Comparison of ENCODE assay signal across 8 cellular contexts in the genomic region with DNA sequence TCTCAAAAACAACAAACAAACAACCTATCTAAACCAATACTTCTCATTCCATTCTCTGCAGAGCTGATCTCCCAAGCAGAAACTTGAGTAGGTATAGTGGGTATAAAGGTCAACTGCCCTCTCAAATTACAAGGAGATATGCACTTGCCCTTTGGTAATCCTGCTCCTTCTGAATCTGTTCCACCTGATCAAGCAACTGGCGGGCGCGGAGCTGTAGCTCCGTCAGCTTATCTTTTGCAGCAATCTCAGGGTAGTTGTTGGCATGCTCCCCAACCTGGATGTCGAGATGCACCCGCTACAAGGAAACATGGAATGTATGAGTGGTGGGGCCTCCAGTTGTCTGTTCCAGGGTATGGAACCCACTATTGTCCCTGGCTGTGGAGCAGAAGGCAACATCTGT. TPM values are rescaled to one million over a fixed set of nuclear protein-coding genes. Genes with fewer than 3 reads are reported as not detected.
A peak's percentile ranks its signal among the peaks of the same experiment; 100 is the strongest.
DNase-seq lines count a peak whose midpoint lies in the region; ATAC-seq and TF ChIP-seq lines count a peak whose summit lies in the region.

No MANE protein-coding gene starts in this region.

- H3K9me3 ChIP-seq in ascending aorta (no peaks in the 10 kb centered on the region), lower lobe of right lung (no peaks in the 10 kb centered on the region), upper lobe of right lung (no peaks in the 10 kb centered on the region)

- H3K9me3 Mint-ChIP-seq in activated naive CD4-positive, alpha-beta T cell treated with anti-CD3 and anti-CD28 coated beads, Interleukin-2, amount 50 U/mL, for 24 hours: no peaks in the 10 kb centered on the region

- H3K27ac ChIP-seq in ascending aorta (peak overlapping the region; percentile 88 to 97), lower lobe of right lung (peak overlapping the region; percentile 99), upper lobe of right lung (peak overlapping the region; percentile 98)

- DNase-seq in activated naive CD4-positive, alpha-beta T cell treated with Interleukin-2 at 50 U/mL for 16 hours: no peak
- DNase-seq in ascending aorta (ENCODE audit: low spot score in 2 of 2) (no peak), lower lobe of right lung (no peak), upper lobe of right lung (no peak)
- no peak for DNase-seq in stimulated activated CD4-positive, alpha-beta T cell treated with anti-CD3 and anti-CD28 coated beads, Interleukin-2, amount 100 ng/mL, for 24 hours
- no peak for DNase-seq in activated CD4-positive, CD25-positive, alpha-beta regulatory T cell treated with anti-CD3 and anti-CD28 coated beads, Interleukin-2, amount 50 U/mL, for 72 hours

- intact Hi-C loops in ascending aorta (cut with DNase I): loop anchor here (5.0 to 10.0 kb wide), 3 partner anchors 324 to 706 kb away; no protein-coding TSS in a partner anchor
- intact Hi-C loops in lower lobe of right lung (cut with DNase I): no loop called here
- intact Hi-C loops in upper lobe of right lung (cut with DNase I): loop anchor here (10.0 kb wide), 1 partner anchor 264 kb away; a partner anchor contains a TSS

- H3K36me3 ChIP-seq in ascending aorta: peaks cover 16 to 30% of the 10 kb centered on the region in 2 donors
- peaks cover 35% of the 10 kb centered on the region for H3K36me3 ChIP-seq in lower lobe of right lung
- peaks cover 37% of the 10 kb centered on the region for H3K36me3 ChIP-seq in upper lobe of right lung

- H3K27ac Mint-ChIP-seq in activated naive CD4-positive, alpha-beta T cell treated with anti-CD3 and anti-CD28 coated beads, Interleukin-2, amount 50 U/mL, for 24 hours: peak overlapping the region; percentile 98

- no peak for ATAC-seq in lower lobe of right lung
- ATAC-seq in upper lobe of right lung: no peak
- ATAC-seq in GM21526 (IDR thresholded peaks at IDR 0.05; ENCODE audit: low FRiP score, unreplicated experiment): no peak

- H3K4me3 Mint-ChIP-seq in activated naive CD4-positive, alpha-beta T cell treated with anti-CD3 and anti-CD28 coated beads, Interleukin-2, amount 50 U/mL, for 24 hours: peak overlapping the region; percentile 91

- TF ChIP-seq CTCF in ascending aorta (IDR thresholded peaks at IDR 0.05): no peak
- no peak for TF ChIP-seq CTCF in lower lobe of right lung (IDR thresholded peaks at IDR 0.05)
- TF ChIP-seq CTCF in upper lobe of right lung (IDR thresholded peaks at IDR 0.05): no peak

- H3K4me3 ChIP-seq in ascending aorta (peak overlapping the region; percentile 92 to 96), lower lobe of right lung (peak overlapping the region; percentile 80), upper lobe of right lung (peak overlapping the region; percentile 100)

- no peaks in the 10 kb centered on the region for H3K27me3 Mint-ChIP-seq in activated naive CD4-positive, alpha-beta T cell treated with anti-CD3 and anti-CD28 coated beads, Interleukin-2, amount 50 U/mL, for 24 hours

- peaks cover 30% of the 10 kb centered on the region for H3K4me1 Mint-ChIP-seq in activated naive CD4-positive, alpha-beta T cell treated with anti-CD3 and anti-CD28 coated beads, Interleukin-2, amount 50 U/mL, for 24 hours

- peaks cover 12% of the 10 kb centered on the region for H3K36me3 Mint-ChIP-seq in activated naive CD4-positive, alpha-beta T cell treated with anti-CD3 and anti-CD28 coated beads, Interleukin-2, amount 50 U/mL, for 24 hours

- peaks cover 6 to 17% of the 10 kb centered on the region in 2 donors for H3K4me1 ChIP-seq in ascending aorta
- H3K4me1 ChIP-seq in lower lobe of right lung: peaks cover 21% of the 10 kb centered on the region
- peaks cover 14% of the 10 kb centered on the region for H3K4me1 ChIP-seq in upper lobe of right lung

- no peaks in the 10 kb centered on the region for H3K27me3 ChIP-seq in ascending aorta
- no peaks in the 10 kb centered on the region for H3K27me3 ChIP-seq in lower lobe of right lung (ENCODE audit: low read depth)
- no peaks in the 10 kb centered on the region for H3K27me3 ChIP-seq in upper lobe of right lung

RNA-seq across cellular contexts. Expression of a gene that starts 1.1 kb away (rescaled TPM):
- total RNA-seq in ascending aorta (69.1 TPM), lower lobe of right lung (71.9 TPM), upper lobe of right lung (78.3 TPM)

RNA-seq across cellular contexts. Expression of a gene that starts 7.2 kb away (rescaled TPM):
- 51.0 TPM for total RNA-seq in ascending aorta
- 45.8 TPM for total RNA-seq in lower lobe of right lung
- 53.5 TPM for total RNA-seq in upper lobe of right lung

RNA-seq across cellular contexts. Expression of a gene that starts 25.5 kb away (rescaled TPM):
- 117 TPM for total RNA-seq in ascending aorta
- total RNA-seq in lower lobe of right lung: 132 TPM
- total RNA-seq in upper lobe of right lung: 157 TPM

RNA-seq across cellular contexts. Expression of a gene that starts 39.8 kb away (rescaled TPM):
- total RNA-seq in ascending aorta (not detected), lower lobe of right lung (0.21 TPM), upper lobe of right lung (0.17 TPM)
